Comparison of ENCODE assay signal across 21 cellular contexts in the genomic region with DNA sequence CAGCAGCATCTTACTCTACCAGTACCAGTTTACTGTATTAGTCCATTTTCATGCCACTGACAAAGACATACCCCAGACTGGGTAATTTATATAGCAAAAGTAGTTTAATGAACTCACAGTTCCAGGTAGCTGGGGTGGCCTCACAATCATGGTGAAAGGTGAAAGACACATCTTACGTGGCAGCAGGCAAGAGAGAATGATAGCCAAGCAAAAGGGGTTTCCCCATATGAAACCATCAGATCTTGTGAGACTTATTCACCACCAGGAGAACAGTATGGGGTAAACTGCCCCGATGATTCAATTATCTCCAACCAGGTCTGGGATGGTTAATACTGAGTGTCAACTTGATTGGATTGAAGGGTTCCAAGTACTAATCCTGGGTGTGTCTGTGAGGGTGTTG.
A peak's percentile ranks its signal among the peaks of the same experiment; 100 is the strongest.
DNase-seq lines count a peak whose midpoint lies in the region; ATAC-seq and FAIRE-seq lines count a peak whose summit lies in the region.
"Had no signal": no experiment of that assay in that cellular context is flagged by ENCODE, and none has a peak within 500 bp of the region (broad histone marks: within the 10 kb centered on the region; RNA-seq: fewer than 3 reads in every experiment).

No MANE protein-coding gene starts in this region.

- no peak overlapping the region for H3K4me3 Mint-ChIP-seq in activated T-cell treated with anti-CD3 and anti-CD28 coated beads, Interleukin-2, amount 50 U/mL, for 24 hours
- H3K4me3 Mint-ChIP-seq in activated T-helper 2 cell treated with anti-CD3 and anti-CD28 coated beads, Interferon-gamma antibody, Interleukin-2, Interleukin-4, amounts not matched to agents 10 μg/mL and 5 μg/mL and 100 μg/mL, durations not matched to agents 14 hours and 24 hours and 36 hours (ENCODE audit: low read depth): no peak overlapping the region
- no peak overlapping the region for H3K4me3 Mint-ChIP-seq in activated T-helper 1 cell treated with anti-CD3 and anti-CD28 coated beads, Interleukin-12 subunit alpha, Interleukin-12 subunit beta, Interleukin-2, Interleukin-4 antibody, amounts not matched to agents 30 ng/mL and 10 ng/mL and 1 ng/mL, durations not matched to agents 14 hours and 24 hours and 36 hours
- H3K4me3 Mint-ChIP-seq: CD14-positive monocyte; naive thymus-derived CD8-positive, alpha-beta T cell had no signal

- peak; percentile 45 for ATAC-seq in HG03095 (IDR thresholded peaks at IDR 0.05; ENCODE audit: unreplicated experiment)
- ATAC-seq: body of pancreas; left lung; naive thymus-derived CD8-positive, alpha-beta T cell; upper lobe of right lung had no signal

- peaks cover 68% of the 10 kb centered on the region for H3K27me3 Mint-ChIP-seq in activated T-cell treated with anti-CD3 and anti-CD28 coated beads, Interleukin-2, amount 50 U/mL, for 24 hours
- no peaks in the 10 kb centered on the region for H3K27me3 Mint-ChIP-seq in activated T-helper 2 cell treated with anti-CD3 and anti-CD28 coated beads, Interferon-gamma antibody, Interleukin-2, Interleukin-4, amounts not matched to agents 10 μg/mL and 5 μg/mL and 100 μg/mL, durations not matched to agents 14 hours and 24 hours and 36 hours (ENCODE audit: low read depth)
- H3K27me3 Mint-ChIP-seq in activated T-helper 1 cell treated with anti-CD3 and anti-CD28 coated beads, Interleukin-12 subunit alpha, Interleukin-12 subunit beta, Interleukin-2, Interleukin-4 antibody, amounts not matched to agents 30 ng/mL and 10 ng/mL and 1 ng/mL, durations not matched to agents 14 hours and 24 hours and 36 hours (ENCODE audit: insufficient read depth): no peaks in the 10 kb centered on the region
- H3K27me3 Mint-ChIP-seq: naive thymus-derived CD8-positive, alpha-beta T cell had no signal

- no peak for DNase-seq in activated T-cell treated with anti-CD3 and anti-CD28 coated beads, Interleukin-2, amount 50 U/mL, for 24 hours
- DNase-seq in activated T-cell treated with anti-CD3 and anti-CD28 coated beads for 4 hours: no peak
- no peak for DNase-seq in GM18507 (ENCODE audit: extremely low spot score, insufficient read length, low read depth)
- DNase-seq in activated T-helper 2 cell treated with anti-CD3 and anti-CD28 coated beads, Interferon-gamma antibody, Interleukin-2, Interleukin-4, amounts not matched to agents 10 μg/mL and 5 μg/mL and 100 μg/mL, durations not matched to agents 14 hours and 24 hours and 36 hours (ENCODE audit: low spot score): no peak
- DNase-seq in activated T-helper 1 cell treated with anti-CD3 and anti-CD28 coated beads, Interleukin-12 subunit alpha, Interleukin-12 subunit beta, Interleukin-2, Interleukin-4 antibody, amounts not matched to agents 30 ng/mL and 10 ng/mL and 1 ng/mL, durations not matched to agents 14 hours and 24 hours and 36 hours (ENCODE audit: low spot score): no peak
- no peak for DNase-seq in SHP77 (lab: John Stamatoyannopoulos, UW)
- no peak for DNase-seq in NCI-H1694 treated with DMSO at 0.1 percent for 48 hours (lab: John Stamatoyannopoulos, UW)
- DNase-seq: body of pancreas; effector CD8-positive, alpha-beta T cell; HCEC 1CT; left lung; naive thymus-derived CD8-positive, alpha-beta T cell; NCI-H187 treated with DMSO at 0.1 percent for 48 hours; NCI-H748 treated with DMSO at 0.1 percent for 48 hours; ovary; PC-9; SHP77 treated with DMSO at 0.1 percent for 48 hours; upper lobe of right lung had no signal

- peak; percentile 70 for FAIRE-seq in GM18507 (lab: Jason Lieb, UNC)
- FAIRE-seq: frontal cortex had no signal

- peaks cover 34% of the 10 kb centered on the region for H3K4me1 Mint-ChIP-seq in activated T-cell treated with anti-CD3 and anti-CD28 coated beads, Interleukin-2, amount 50 U/mL, for 24 hours (ENCODE audit: low read depth)
- H3K4me1 Mint-ChIP-seq in activated T-helper 2 cell treated with anti-CD3 and anti-CD28 coated beads, Interferon-gamma antibody, Interleukin-2, Interleukin-4, amounts not matched to agents 10 μg/mL and 5 μg/mL and 100 μg/mL, durations not matched to agents 14 hours and 24 hours and 36 hours (ENCODE audit: low read depth): peaks cover 29% of the 10 kb centered on the region
- peaks cover 9% of the 10 kb centered on the region for H3K4me1 Mint-ChIP-seq in activated T-helper 1 cell treated with anti-CD3 and anti-CD28 coated beads, Interleukin-12 subunit alpha, Interleukin-12 subunit beta, Interleukin-2, Interleukin-4 antibody, amounts not matched to agents 30 ng/mL and 10 ng/mL and 1 ng/mL, durations not matched to agents 14 hours and 24 hours and 36 hours (ENCODE audit: low read depth)
- H3K4me1 Mint-ChIP-seq: naive thymus-derived CD8-positive, alpha-beta T cell had no signal

- peak overlapping the region; percentile 20 for H3K27ac Mint-ChIP-seq in activated T-cell treated with anti-CD3 and anti-CD28 coated beads, Interleukin-2, amount 50 U/mL, for 24 hours
- H3K27ac Mint-ChIP-seq in activated T-helper 2 cell treated with anti-CD3 and anti-CD28 coated beads, Interferon-gamma antibody, Interleukin-2, Interleukin-4, amounts not matched to agents 10 μg/mL and 5 μg/mL and 100 μg/mL, durations not matched to agents 14 hours and 24 hours and 36 hours: peak overlapping the region; percentile 58
- H3K27ac Mint-ChIP-seq in activated T-helper 1 cell treated with anti-CD3 and anti-CD28 coated beads, Interleukin-12 subunit alpha, Interleukin-12 subunit beta, Interleukin-2, Interleukin-4 antibody, amounts not matched to agents 30 ng/mL and 10 ng/mL and 1 ng/mL, durations not matched to agents 14 hours and 24 hours and 36 hours: no peak overlapping the region
- H3K27ac Mint-ChIP-seq: CD14-positive monocyte; naive thymus-derived CD8-positive, alpha-beta T cell had no signal

- H3K9me3 Mint-ChIP-seq in activated T-cell treated with anti-CD3 and anti-CD28 coated beads, Interleukin-2, amount 50 U/mL, for 24 hours: peaks cover 10% of the 10 kb centered on the region
- peaks cover 10% of the 10 kb centered on the region for H3K9me3 Mint-ChIP-seq in activated T-helper 2 cell treated with anti-CD3 and anti-CD28 coated beads, Interferon-gamma antibody, Interleukin-2, Interleukin-4, amounts not matched to agents 10 μg/mL and 5 μg/mL and 100 μg/mL, durations not matched to agents 14 hours and 24 hours and 36 hours
- H3K9me3 Mint-ChIP-seq in activated T-helper 1 cell treated with anti-CD3 and anti-CD28 coated beads, Interleukin-12 subunit alpha, Interleukin-12 subunit beta, Interleukin-2, Interleukin-4 antibody, amounts not matched to agents 30 ng/mL and 10 ng/mL and 1 ng/mL, durations not matched to agents 14 hours and 24 hours and 36 hours: no peaks in the 10 kb centered on the region

- intact Hi-C loops in activated T-helper 2 cell treated with anti-CD3 and anti-CD28 coated beads, Interferon-gamma antibody, Interleukin-2, Interleukin-4, amounts not matched to agents 10 μg/mL and 5 μg/mL and 100 μg/mL, durations not matched to agents 14 hours and 24 hours and 36 hours (cut with micrococcal nuclease): no loop called here
- intact Hi-C loops in activated T-helper 1 cell treated with anti-CD3 and anti-CD28 coated beads, Interleukin-12 subunit alpha, Interleukin-12 subunit beta, Interleukin-2, Interleukin-4 antibody, amounts not matched to agents 30 ng/mL and 10 ng/mL and 1 ng/mL, durations not matched to agents 14 hours and 24 hours and 36 hours (cut with micrococcal nuclease): no loop called here

- peaks cover 2% of the 10 kb centered on the region for H3K36me3 Mint-ChIP-seq in activated T-cell treated with anti-CD3 and anti-CD28 coated beads, Interleukin-2, amount 50 U/mL, for 24 hours (ENCODE audit: low read depth)
- H3K36me3 Mint-ChIP-seq in activated T-helper 2 cell treated with anti-CD3 and anti-CD28 coated beads, Interferon-gamma antibody, Interleukin-2, Interleukin-4, amounts not matched to agents 10 μg/mL and 5 μg/mL and 100 μg/mL, durations not matched to agents 14 hours and 24 hours and 36 hours (ENCODE audit: low read depth): peaks cover 7% of the 10 kb centered on the region
- H3K36me3 Mint-ChIP-seq in activated T-helper 1 cell treated with anti-CD3 and anti-CD28 coated beads, Interleukin-12 subunit alpha, Interleukin-12 subunit beta, Interleukin-2, Interleukin-4 antibody, amounts not matched to agents 30 ng/mL and 10 ng/mL and 1 ng/mL, durations not matched to agents 14 hours and 24 hours and 36 hours (ENCODE audit: low read depth): peaks cover 2% of the 10 kb centered on the region
- H3K36me3 Mint-ChIP-seq: CD14-positive monocyte had no signal
